In the genomic region with DNA sequence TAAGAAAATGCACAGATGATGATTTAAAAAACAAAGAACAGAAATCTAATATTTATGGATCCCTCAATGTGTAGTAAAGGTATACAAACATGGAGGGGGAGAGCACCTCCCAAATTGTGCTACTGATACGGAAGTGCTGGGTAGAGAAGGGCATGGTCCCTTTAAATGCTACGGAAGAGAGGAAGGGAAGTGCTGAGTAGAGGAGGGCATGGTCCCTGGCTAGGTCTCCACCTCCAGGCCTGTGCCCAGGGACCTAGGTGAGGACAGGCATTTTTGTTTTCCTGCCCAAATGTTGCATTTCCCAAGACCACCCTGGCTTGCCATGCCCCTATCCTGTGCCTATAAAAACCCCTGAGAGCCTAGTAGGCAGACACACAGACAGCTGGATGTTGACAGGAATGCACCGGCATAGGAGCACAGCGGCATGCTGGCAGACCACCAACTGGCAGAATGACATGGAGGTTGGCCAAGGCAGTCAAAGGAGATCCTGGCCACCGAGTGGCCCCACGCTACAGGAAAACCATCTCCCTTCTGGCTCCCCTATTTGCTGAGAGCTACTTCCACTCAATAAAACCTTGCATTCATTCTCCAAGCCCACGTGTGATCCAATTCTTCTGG, we compare ENCODE assay signal across 26 cellular contexts.
DNase-seq lines count a peak whose midpoint lies in the region; ATAC-seq, FAIRE-seq and TF ChIP-seq lines count a peak whose summit lies in the region.
"Had no signal": no experiment of that assay in that cellular context is flagged by ENCODE, and none has a peak within 500 bp of the region (broad histone marks: within the 10 kb centered on the region; RNA-seq: fewer than 3 reads in every experiment).

No MANE protein-coding gene starts in this region.

- H3K27ac Mint-ChIP-seq in astrocyte (ENCODE audit: unreplicated experiment), result no peak overlapping the region
- H3K27ac Mint-ChIP-seq in activated T-cell treated with anti-CD3 and anti-CD28 coated beads, Interleukin-2, amount 50 U/mL, for 24 hours, result no peak overlapping the region
- H3K27ac Mint-ChIP-seq: activated naive CD8-positive, alpha-beta T cell treated with anti-CD3 and anti-CD28 coated beads, Interleukin-2, amount 10 ng/mL, durations not matched to agents 7 days and 5 days; activated T-helper 2 cell treated with anti-CD3 and anti-CD28 coated beads, Interferon-gamma antibody, Interleukin-2, Interleukin-4, amounts not matched to agents 10 μg/mL and 5 μg/mL and 100 μg/mL, durations not matched to agents 14 hours and 24 hours and 36 hours; CD8-positive, alpha-beta T cell had no signal

- H3K9me3 ChIP-seq in astrocyte (ENCODE audit: insufficient read depth, low read depth, low read length) (no peaks in the 10 kb centered on the region), pancreas (no peaks in the 10 kb centered on the region)
- H3K9me3 ChIP-seq: transverse colon had no signal

- H3K4me1 Mint-ChIP-seq in astrocyte (ENCODE audit: low read depth, unreplicated experiment), result no peaks in the 10 kb centered on the region
- no peaks in the 10 kb centered on the region for H3K4me1 Mint-ChIP-seq in activated T-cell treated with anti-CD3 and anti-CD28 coated beads, Interleukin-2, amount 50 U/mL, for 24 hours (ENCODE audit: low read depth)
- H3K4me1 Mint-ChIP-seq: activated naive CD8-positive, alpha-beta T cell treated with anti-CD3 and anti-CD28 coated beads, Interleukin-2, amount 10 ng/mL, durations not matched to agents 7 days and 5 days had no signal

- no peak overlapping the region for H3K9ac ChIP-seq in astrocyte (ENCODE audit: low read length)

- FAIRE-seq in astrocyte (lab: Jason Lieb, UNC) (no peak), pancreas (lab: Jason Lieb, UNC) (no peak)
- FAIRE-seq: bronchial epithelial cell, GM12892, islet of Langerhans had no signal

- H3K27ac ChIP-seq in astrocyte (ENCODE audit: low read depth, low read length) (no peak overlapping the region), pancreas (no peak overlapping the region)
- H3K27ac ChIP-seq: dorsolateral prefrontal cortex, foreskin keratinocyte, lower lobe of right lung, transverse colon had no signal

- TF ChIP-seq CTCF in astrocyte (IDR thresholded peaks at IDR 0.05; ENCODE audit: insufficient read depth, low read depth, low read length), result no peak
- TF ChIP-seq CTCF in pancreas (IDR thresholded peaks at IDR 0.05), result no peak

- 29 to 35% methylated on average over 7 of the region's 7 CpGs for WGBS in pancreas, 2 donors

- no peak overlapping the region for H3K4me3 ChIP-seq in astrocyte (ENCODE audit: insufficient read depth, low read depth, low read length)
- H3K4me3 ChIP-seq in pancreas, result no peak overlapping the region
- H3K4me3 ChIP-seq: dorsolateral prefrontal cortex, lower lobe of right lung, transverse colon had no signal

- intact Hi-C loops in Right ventricle myocardium inferior (cut with DNase I), result no loop called here
- intact Hi-C loops in pancreas (cut with DNase I), result no loop called here

- DNase-seq in NCI-H1694 treated with DMSO at 0.1 percent for 48 hours (lab: John Stamatoyannopoulos, UW) (peak; percentile 14), astrocyte (ENCODE audit: low read depth) (peak; percentile 22), Right ventricle myocardium inferior (ENCODE audit: missing footprints) (peak; percentile 80), pancreas (peak; percentile 18 to 59 (median 44)), COLO668 (lab: John Stamatoyannopoulos, UW; ENCODE audit: unreplicated experiment) (no peak), HEK293T (ENCODE audit: extremely low spot score) (no peak)
- DNase-seq in central memory CD4-positive, alpha-beta T cell, result no peak
- DNase-seq in activated T-cell treated with anti-CD3 and anti-CD28 coated beads, Interleukin-2, amount 50 U/mL, for 24 hours, result no peak
- DNase-seq: activated naive CD8-positive, alpha-beta T cell treated with anti-CD3 and anti-CD28 coated beads, Interleukin-2, amount 10 ng/mL, durations not matched to agents 7 days and 5 days; CD8-positive, alpha-beta T cell; DMS79 treated with DMSO at 0.1 percent for 48 hours; foreskin keratinocyte; hippocampal formation; Kasumi-1; lower lobe of right lung; NCI-H1105 treated with DMSO at 0.1 percent for 48 hours; NCI-H510A treated with DMSO at 0.1 percent for 48 hours; stimulated activated CD4-positive, alpha-beta T cell treated with anti-CD3 and anti-CD28 coated beads, Interleukin-4, amount 100 ng/mL, for 24 hours; stimulated activated naive CD8-positive, alpha-beta T cell treated with anti-CD3 and anti-CD28 coated beads, Interleukin-15, Interleukin-2, amounts not matched to agents 100 U/mL and 50 U/mL, for 24 hours; transverse colon had no signal

- H3K36me3 Mint-ChIP-seq in astrocyte (ENCODE audit: low read depth, unreplicated experiment), result no peaks in the 10 kb centered on the region
- H3K36me3 Mint-ChIP-seq in activated T-cell treated with anti-CD3 and anti-CD28 coated beads, Interleukin-2, amount 50 U/mL, for 24 hours (ENCODE audit: low read depth), result no peaks in the 10 kb centered on the region
- H3K36me3 Mint-ChIP-seq: activated naive CD8-positive, alpha-beta T cell treated with anti-CD3 and anti-CD28 coated beads, Interleukin-2, amount 10 ng/mL, durations not matched to agents 7 days and 5 days; CD8-positive, alpha-beta T cell had no signal

- POLR2A ChIA-PET in HEK293T (lab: Yijun Ruan, JAX), result no interaction called here

- ATAC-seq in Right ventricle myocardium inferior (peak; percentile 89), pancreas (peak in 1 of 4 donors; percentile 57)
- ATAC-seq: CD8-positive, alpha-beta T cell; foreskin keratinocyte; HCT116; lower lobe of right lung; stimulated activated naive CD8-positive, alpha-beta T cell treated with anti-CD3 and anti-CD28 coated beads, Interleukin-15, Interleukin-2, amounts not matched to agents 100 U/mL and 50 U/mL, for 24 hours had no signal

- H3K27me3 ChIP-seq in astrocyte (ENCODE audit: insufficient read depth, low read length) (no peaks in the 10 kb centered on the region), pancreas (no peaks in the 10 kb centered on the region)
- H3K27me3 ChIP-seq: transverse colon had no signal

- no peak overlapping the region for H2AFZ ChIP-seq in astrocyte (ENCODE audit: low read depth, low read length)

- peaks cover 4% of the 10 kb centered on the region for H3K27me3 Mint-ChIP-seq in astrocyte (ENCODE audit: low read depth, unreplicated experiment)
- peaks cover 35% of the 10 kb centered on the region for H3K27me3 Mint-ChIP-seq in activated T-cell treated with anti-CD3 and anti-CD28 coated beads, Interleukin-2, amount 50 U/mL, for 24 hours

- H3K4me1 ChIP-seq in astrocyte (ENCODE audit: insufficient read depth, low read length) (no peaks in the 10 kb centered on the region), pancreas (no peaks in the 10 kb centered on the region)
- H3K4me1 ChIP-seq: foreskin keratinocyte, lower lobe of right lung, transverse colon had no signal

- H3K36me3 ChIP-seq in astrocyte (ENCODE audit: insufficient read depth, low read length) (no peaks in the 10 kb centered on the region), pancreas (no peaks in the 10 kb centered on the region)
- H3K36me3 ChIP-seq: lower lobe of right lung, transverse colon had no signal

- H3K79me2 ChIP-seq in astrocyte (ENCODE audit: insufficient read depth, low read length), result no peaks in the 10 kb centered on the region

- no peak overlapping the region for H3K4me3 Mint-ChIP-seq in astrocyte (ENCODE audit: unreplicated experiment)
- no peak overlapping the region for H3K4me3 Mint-ChIP-seq in activated T-cell treated with anti-CD3 and anti-CD28 coated beads, Interleukin-2, amount 50 U/mL, for 24 hours
- H3K4me3 Mint-ChIP-seq: activated naive CD8-positive, alpha-beta T cell treated with anti-CD3 and anti-CD28 coated beads, Interleukin-2, amount 10 ng/mL, durations not matched to agents 7 days and 5 days; CD8-positive, alpha-beta T cell had no signal

- peaks cover 11% of the 10 kb centered on the region for H3K9me3 Mint-ChIP-seq in astrocyte (ENCODE audit: unreplicated experiment)
- H3K9me3 Mint-ChIP-seq in activated T-cell treated with anti-CD3 and anti-CD28 coated beads, Interleukin-2, amount 50 U/mL, for 24 hours, result peaks cover 2% of the 10 kb centered on the region

- no peaks in the 10 kb centered on the region for H4K20me1 ChIP-seq in astrocyte (ENCODE audit: insufficient read depth, low read length)

- CTCF ChIA-PET in HEK293T (lab: Yijun Ruan, JAX), result interaction anchor here (0.6 kb wide), 1 partner anchor 847 kb away, joined by 3 read pairs; no protein-coding TSS in a partner anchor

- H3K4me2 ChIP-seq in astrocyte (ENCODE audit: low read length), result no peak overlapping the region

TF ChIP-seq in HEK293T, 16 proteins besides CTCF, POLR2A, EP300 and RAD21:
- no peak for TF ChIP-seq FOXA1 (IDR thresholded peaks at IDR 0.05)
- no peak for TF ChIP-seq BHLHE40 (IDR thresholded peaks at IDR 0.05; ENCODE audit: borderline replicate concordance)
- no peak for TF ChIP-seq HDGF (IDR thresholded peaks at IDR 0.05; ENCODE audit: borderline replicate concordance)
- TF ChIP-seq SUZ12 (IDR thresholded peaks at IDR 0.05), result no peak
- no peak for TF ChIP-seq ZNF384 (IDR thresholded peaks at IDR 0.05)
- no peak for TF ChIP-seq PKNOX1 (IDR thresholded peaks at IDR 0.05)
- TF ChIP-seq LEF1 (IDR thresholded peaks at IDR 0.05; ENCODE audit: borderline replicate concordance), result no peak

Comparison
In these comparisons a context has a peak if more than half of its experiments do, and no peak if none do; other contexts are left out.
1. DNase-seq: peak in NCI-H1694 treated with DMSO at 0.1 percent for 48 hours (single experiment), astrocyte (single experiment), Right ventricle myocardium inferior (single experiment) and pancreas (6 of 6); none in central memory CD4-positive, alpha-beta T cell (single experiment), COLO668 (single experiment), HEK293T (single experiment) and activated T-cell treated with anti-CD3 and anti-CD28 coated beads, Interleukin-2, amount 50 U/mL, for 24 hours (single experiment).